ENCODE assay signal across 13 cellular contexts in genomic region chr5:16461782-16462181, GRCh38. TPM values are rescaled to one million over a fixed set of nuclear protein-coding genes. Genes with fewer than 3 reads are reported as not detected.
A peak's percentile ranks its signal among the peaks of the same experiment; 100 is the strongest.
DNase-seq lines count a peak whose midpoint lies in the region; ATAC-seq, FAIRE-seq and TF ChIP-seq lines count a peak whose summit lies in the region.
"Had no signal": no experiment of that assay in that cellular context is flagged by ENCODE, and none has a peak within 500 bp of the region (broad histone marks: within the 10 kb centered on the region; RNA-seq: fewer than 3 reads in every experiment).

No MANE protein-coding gene starts in this region.

- 13% methylated on average over 1 of the region's 1 CpG for WGBS in mesenchymal stem cell
- 89 to 100% (median 93%) methylated on average over 1 of the region's 1 CpG for WGBS in adrenal gland, 4 donors

- H4K91ac ChIP-seq in mesenchymal stem cell (ENCODE audit: low read length) = no peak overlapping the region

- intact Hi-C loops in adrenal gland (cut with DNase I) = no loop called here

- peaks cover 4% of the 10 kb centered on the region for H3K79me1 ChIP-seq in mesenchymal stem cell (replicated peaks; ENCODE audit: low read length, poor library complexity, severe bottlenecking)

- H3K4ac ChIP-seq in mesenchymal stem cell (ENCODE audit: low read depth in 1 of 2, low read length in 2 of 2) = no peak overlapping the region

- no peak overlapping the region for H2AK5ac ChIP-seq in mesenchymal stem cell (ENCODE audit: low read length, severe bottlenecking)

- no peak for ATAC-seq in GM18868 (IDR thresholded peaks at IDR 0.05; ENCODE audit: unreplicated experiment)
- ATAC-seq in activated T-cell treated with anti-CD3 and anti-CD28 coated beads, Interleukin-2, amount 50 U/mL, for 4 hours = no peak
- no peak for ATAC-seq in GM18907 (IDR thresholded peaks at IDR 0.05; ENCODE audit: unreplicated experiment)
- ATAC-seq: Panc1 had no signal

- H2AFZ ChIP-seq in astrocyte (ENCODE audit: low read depth, low read length) (no peak overlapping the region), mesenchymal stem cell (ENCODE audit: low read depth, low read length) (no peak overlapping the region)

- peaks cover 64% of the 10 kb centered on the region for H4K20me1 ChIP-seq in astrocyte (ENCODE audit: insufficient read depth, low read length)

- H3K27ac ChIP-seq in astrocyte (ENCODE audit: low read depth, low read length) (peak overlapping the region; percentile 45), mesenchymal stem cell (ENCODE audit: low read length, poor library complexity, severe bottlenecking) (peak overlapping the region; percentile 70), adrenal gland (no peak overlapping the region)
- H3K27ac ChIP-seq: right lobe of liver had no signal

- H3K27me3 ChIP-seq in astrocyte (ENCODE audit: insufficient read depth, low read length) (no peaks in the 10 kb centered on the region), mesenchymal stem cell (ENCODE audit: control insufficient read depth in 1 of 2, insufficient read depth in 1 of 2, low read length in 2 of 2) (no peaks in the 10 kb centered on the region), adrenal gland (no peaks in the 10 kb centered on the region)
- H3K27me3 ChIP-seq: right lobe of liver had no signal

- FAIRE-seq in astrocyte (lab: Jason Lieb, UNC) = no peak

- H3K4me2 ChIP-seq in astrocyte (ENCODE audit: low read length) (peak overlapping the region; percentile 60), mesenchymal stem cell (ENCODE audit: low read length, poor library complexity, severe bottlenecking) (no peak overlapping the region)

- H3K23ac ChIP-seq in mesenchymal stem cell (ENCODE audit: low read length in 2 of 2) = no peak overlapping the region

- H3K36me3 ChIP-seq in astrocyte (ENCODE audit: insufficient read depth, low read length) (peaks cover 51% of the 10 kb centered on the region), mesenchymal stem cell (ENCODE audit: control insufficient read depth in 1 of 2, insufficient read depth in 2 of 2, low read depth in 1 of 2, low read length in 2 of 2) (peaks cover 4 to 69% of the 10 kb centered on the region in 2 experiments), adrenal gland (replicated peaks in 1 of 2) (peaks cover 0 to 51% of the 10 kb centered on the region in 2 donors)

- peaks cover 80% of the 10 kb centered on the region for H3K79me2 ChIP-seq in astrocyte (ENCODE audit: insufficient read depth, low read length)

- no peak overlapping the region for H2BK5ac ChIP-seq in mesenchymal stem cell (ENCODE audit: low read depth, low read length, poor library complexity, severe bottlenecking)

- H3K36me3 Mint-ChIP-seq in astrocyte (ENCODE audit: low read depth, unreplicated experiment) = peaks cover 15% of the 10 kb centered on the region
- peaks cover 47% of the 10 kb centered on the region for H3K36me3 Mint-ChIP-seq in activated T-cell treated with anti-CD3 and anti-CD28 coated beads, Interleukin-2, amount 50 U/mL, for 4 hours (ENCODE audit: insufficient read depth)

- H3K9ac ChIP-seq in astrocyte (ENCODE audit: low read length) (no peak overlapping the region), mesenchymal stem cell (ENCODE audit: low read length) (peak overlapping the region; percentile 23)

- H2BK15ac ChIP-seq in mesenchymal stem cell (ENCODE audit: low read depth, poor library complexity, severe bottlenecking) = no peak overlapping the region

- H2BK120ac ChIP-seq in mesenchymal stem cell (ENCODE audit: low read depth, low read length) = no peak overlapping the region

- H4K8ac ChIP-seq in mesenchymal stem cell (ENCODE audit: low read length) = no peak overlapping the region

- H3K18ac ChIP-seq in mesenchymal stem cell (ENCODE audit: low read depth in 1 of 2, low read length in 2 of 2) = no peak overlapping the region

- TF ChIP-seq CTCF in astrocyte (IDR thresholded peaks at IDR 0.05; ENCODE audit: insufficient read depth, low read depth, low read length) (no peak), adrenal gland (IDR thresholded peaks at IDR 0.05) (no peak)

- H3K9me3 Mint-ChIP-seq in astrocyte (ENCODE audit: unreplicated experiment) = no peaks in the 10 kb centered on the region
- no peaks in the 10 kb centered on the region for H3K9me3 Mint-ChIP-seq in activated T-cell treated with anti-CD3 and anti-CD28 coated beads, Interleukin-2, amount 50 U/mL, for 4 hours
- H3K9me3 Mint-ChIP-seq: dendritic cell treated with granulocyte-macrophage colony-stimulating factor and Interleukin-4, amounts not matched to agents 40 ng/mL and 50 ng/mL, for 4 days had no signal

- no peaks in the 10 kb centered on the region for H3K27me3 Mint-ChIP-seq in astrocyte (ENCODE audit: low read depth, unreplicated experiment)
- no peaks in the 10 kb centered on the region for H3K27me3 Mint-ChIP-seq in activated T-cell treated with anti-CD3 and anti-CD28 coated beads, Interleukin-2, amount 50 U/mL, for 4 hours (ENCODE audit: low read depth)
- H3K27me3 Mint-ChIP-seq: dendritic cell treated with granulocyte-macrophage colony-stimulating factor and Interleukin-4, amounts not matched to agents 40 ng/mL and 50 ng/mL, for 4 days had no signal

- H3K4me3 ChIP-seq in astrocyte (ENCODE audit: insufficient read depth, low read depth, low read length) = no peak overlapping the region
- H3K4me3 ChIP-seq in mesenchymal stem cell (ENCODE audit: insufficient read depth in 1 of 2, low read depth in 1 of 2, low read length in 2 of 2) = peak overlapping the region in 1 of 2 experiments; percentile 58
- no peak overlapping the region for H3K4me3 ChIP-seq in adrenal gland
- H3K4me3 ChIP-seq: right lobe of liver had no signal

- H3K9me3 ChIP-seq in astrocyte (ENCODE audit: insufficient read depth, low read depth, low read length) (no peaks in the 10 kb centered on the region), mesenchymal stem cell (ENCODE audit: control insufficient read depth, low read length) (no peaks in the 10 kb centered on the region), adrenal gland (replicated peaks in 1 of 3) (no peaks in the 10 kb centered on the region)
- H3K9me3 ChIP-seq: right lobe of liver had no signal

- peak overlapping the region; percentile 76 for H3K4me3 Mint-ChIP-seq in astrocyte (ENCODE audit: unreplicated experiment)
- no peak overlapping the region for H3K4me3 Mint-ChIP-seq in activated T-cell treated with anti-CD3 and anti-CD28 coated beads, Interleukin-2, amount 50 U/mL, for 4 hours
- H3K4me3 Mint-ChIP-seq: dendritic cell treated with granulocyte-macrophage colony-stimulating factor and Interleukin-4, amounts not matched to agents 40 ng/mL and 50 ng/mL, for 4 days had no signal

- peaks cover 47% of the 10 kb centered on the region for H3K4me1 Mint-ChIP-seq in astrocyte (ENCODE audit: low read depth, unreplicated experiment)
- peaks cover 86% of the 10 kb centered on the region for H3K4me1 Mint-ChIP-seq in activated T-cell treated with anti-CD3 and anti-CD28 coated beads, Interleukin-2, amount 50 U/mL, for 4 hours (ENCODE audit: low read depth)

- DNase-seq in AG20443 (ENCODE audit: low spot score) (peak; percentile 69), HS-27A (ENCODE audit: low read depth) (peak; percentile 66), astrocyte (ENCODE audit: low read depth) (peak; percentile 89), mesenchymal stem cell (peak; percentile 94), adrenal gland (no peak)
- no peak for DNase-seq in activated T-cell treated with anti-CD3 and anti-CD28 coated beads, Interleukin-2, amount 50 U/mL, for 4 hours
- DNase-seq: activated CD4-positive, alpha-beta T cell treated with anti-CD3 and anti-CD28 coated beads, Interleukin-2, amount 50 U/mL, for 48 hours; NCI-H1092 treated with DMSO at 0.1 percent for 48 hours; right lobe of liver had no signal

- H3K4me1 ChIP-seq in astrocyte (ENCODE audit: insufficient read depth, low read length) = peaks cover 46% of the 10 kb centered on the region
- peaks cover 12% of the 10 kb centered on the region for H3K4me1 ChIP-seq in mesenchymal stem cell (ENCODE audit: control insufficient read depth, insufficient read depth, low read depth, low read length)
- H3K4me1 ChIP-seq in adrenal gland (replicated peaks in 1 of 2) = peaks cover 18 to 53% of the 10 kb centered on the region in 2 donors

- TF ChIP-seq POLR2A in adrenal gland (IDR thresholded peaks at IDR 0.05) = no peak

- peak overlapping the region; percentile 93 for H3K27ac Mint-ChIP-seq in astrocyte (ENCODE audit: unreplicated experiment)
- H3K27ac Mint-ChIP-seq: dendritic cell treated with granulocyte-macrophage colony-stimulating factor and Interleukin-4, amounts not matched to agents 40 ng/mL and 50 ng/mL, for 4 days had no signal

- no peak overlapping the region for H3K14ac ChIP-seq in mesenchymal stem cell (ENCODE audit: low read length in 2 of 2)

- no peak overlapping the region for H2BK12ac ChIP-seq in mesenchymal stem cell (ENCODE audit: low read length in 2 of 2)

RNA-seq across cellular contexts. Expression of gene ZNF622, which starts 3.8 kb away (rescaled TPM):
- total RNA-seq in astrocyte (56.3 and 56.4 TPM in 2 replicates), adrenal gland (10 to 100 TPM in 7 of 8 donors, 1 to 10 TPM in 1; 9.2 to 28.0 (median 21.8) TPM)
- 40.8 TPM for polyA plus RNA-seq in mesenchymal stem cell (2013, experiment 1 of 2)
- polyA plus RNA-seq in mesenchymal stem cell (2013, experiment 2 of 2) = 41.3 TPM
- 10 to 100 TPM; 10.0 to 33.5 (median 12.6) TPM for polyA plus RNA-seq in adrenal gland
- 10 to 100 TPM; 59.3 to 63.5 (median 63.4) TPM for total RNA-seq in activated T-cell treated with anti-CD3 and anti-CD28 coated beads, Interleukin-2, amount 50 U/mL, for 4 hours

Comparison
In these comparisons a context has a peak if more than half of its experiments do, and no peak if none do; other contexts are left out.
1. DNase-seq: peak in AG20443 (single experiment), HS-27A (single experiment), astrocyte (single experiment) and mesenchymal stem cell (single experiment); none in adrenal gland (0 of 7) and activated T-cell treated with anti-CD3 and anti-CD28 coated beads, Interleukin-2, amount 50 U/mL, for 4 hours (single experiment).
2. H3K27ac ChIP-seq: peak in astrocyte (single experiment) and mesenchymal stem cell (single experiment); none in adrenal gland (0 of 5).